8 cellular contexts compared by ENCODE assay signal in the genomic region with DNA sequence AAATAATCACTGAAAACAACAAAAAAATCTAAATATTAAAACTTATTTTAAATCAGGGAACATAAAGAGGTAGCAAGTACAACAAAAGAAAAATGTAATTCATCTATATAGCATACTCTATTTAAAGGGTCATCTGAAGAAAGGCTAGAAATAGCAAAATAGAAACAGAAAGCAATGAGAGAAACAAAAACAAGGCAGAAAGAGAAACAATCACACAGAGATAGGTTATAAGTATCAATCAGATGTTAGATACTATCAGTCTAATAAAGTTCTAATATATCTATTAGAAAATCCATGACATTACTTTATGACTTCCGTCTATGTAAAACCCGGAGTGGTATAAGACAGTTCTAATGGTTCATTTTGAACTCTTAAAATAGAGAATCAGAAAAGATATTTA.
A peak's percentile ranks its signal among the peaks of the same experiment; 100 is the strongest.
DNase-seq lines count a peak whose midpoint lies in the region; ATAC-seq and FAIRE-seq lines count a peak whose summit lies in the region.

No MANE protein-coding gene starts in this region.

- H3K27me3 Mint-ChIP-seq in memory B cell, result no peaks in the 10 kb centered on the region

- peaks cover 37% of the 10 kb centered on the region for H3K4me1 Mint-ChIP-seq in memory B cell

- DNase-seq in NAMALWA (ENCODE audit: low spot score) (peak; percentile 30), memory B cell (ENCODE audit: low spot score in 2 of 2) (no peak), globus pallidus (ENCODE audit: low spot score) (no peak), NCI-H1930 (lab: John Stamatoyannopoulos, UW) (no peak), kidney tubule cell (ENCODE audit: low spot score) (no peak), urothelium cell line (ENCODE audit: low spot score) (no peak)

- peak overlapping the region; percentile 7 for H3K4me3 Mint-ChIP-seq in memory B cell

- H3K9me3 Mint-ChIP-seq in memory B cell, result no peaks in the 10 kb centered on the region

- H3K36me3 Mint-ChIP-seq in memory B cell, result peaks cover 6% of the 10 kb centered on the region

- ATAC-seq in GM18499 (IDR thresholded peaks at IDR 0.05; ENCODE audit: insufficient read depth, unreplicated experiment), result peak; percentile 80
- peak; percentile 86 for ATAC-seq in GM21529 (IDR thresholded peaks at IDR 0.05; ENCODE audit: unreplicated experiment)
- peak; percentile 53 for ATAC-seq in memory B cell (ENCODE audit: low read depth)

- no peak for FAIRE-seq in urothelium cell line (lab: Jason Lieb, UNC)

- H3K27ac Mint-ChIP-seq in memory B cell, result peak overlapping the region; percentile 15
